In the genomic region with DNA sequence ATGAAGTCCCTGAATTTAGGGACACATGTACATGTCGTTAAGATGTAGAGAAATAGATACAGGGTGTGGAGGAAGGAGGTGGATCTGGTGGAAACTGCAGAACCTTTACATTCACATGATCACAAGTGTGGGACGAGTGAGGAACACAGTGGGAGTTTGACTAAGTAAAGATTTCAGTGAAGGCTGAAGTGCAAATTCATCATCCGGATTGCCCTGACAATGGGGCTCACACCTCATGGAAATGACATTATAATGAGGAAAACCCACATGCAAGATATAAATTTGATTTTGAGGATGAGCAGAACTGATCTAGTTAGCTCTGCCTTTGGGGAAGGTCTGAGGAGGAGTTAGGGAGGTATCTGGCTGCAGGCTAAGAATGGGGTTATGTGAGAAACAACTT, we compare ENCODE assay signal across 23 cellular contexts.
"Had no signal": no experiment of that assay in that cellular context is flagged by ENCODE, and none has a peak within 500 bp of the region (broad histone marks: within the 10 kb centered on the region; RNA-seq: fewer than 3 reads in every experiment).

No MANE protein-coding gene starts in this region.

- H3K27ac ChIP-seq: neutrophil, pancreas, prostate gland, right lobe of liver, sigmoid colon, stomach, suprapubic skin, testis, transverse colon, upper lobe of right lung, uterus had no signal

- H3K27me3 ChIP-seq: pancreas, right lobe of liver, sigmoid colon, stomach, suprapubic skin, testis, tibial artery, transverse colon, upper lobe of right lung, uterus had no signal

- ATAC-seq: naive thymus-derived CD4-positive, alpha-beta T cell; natural killer cell; pancreas; right cardiac atrium; right lobe of liver; stimulated activated effector memory CD8-positive, alpha-beta T cell treated with anti-CD3 and anti-CD28 coated beads, Interleukin-12 subunit alpha, Interleukin-12 subunit beta, amount 100 ng/mL, for 72 hours; stimulated activated naive B cell treated with anti-CD40 and anti-IgM and Interleukin-4, amounts not matched to agents 10 μg/mL and 1 μg/mL and 100 μg/mL, for 72 hours; upper lobe of right lung had no signal

- H3K4me1 ChIP-seq: pancreas, prostate gland, right lobe of liver, sigmoid colon, stomach, upper lobe of right lung, uterus had no signal

- H3K9me3 ChIP-seq: neutrophil, pancreas, prostate gland, right lobe of liver, sigmoid colon, stomach, suprapubic skin, testis, tibial artery, transverse colon, upper lobe of right lung, uterus had no signal

- H3K4me3 ChIP-seq: pancreas, prostate gland, right lobe of liver, sigmoid colon, stomach, suprapubic skin, testis, tibial artery, transverse colon, upper lobe of right lung, uterus had no signal

- H3K36me3 ChIP-seq: neutrophil, pancreas, prostate gland, right lobe of liver, sigmoid colon, stomach, suprapubic skin, tibial artery, transverse colon, upper lobe of right lung, uterus had no signal

- DNase-seq: natural killer cell; pancreas; right cardiac atrium; right lobe of liver; sigmoid colon; small intestine; stimulated activated CD4-positive, alpha-beta T cell treated with anti-CD3 and anti-CD28 coated beads, Interleukin-15, amount 100 ng/mL, for 24 hours; stimulated activated CD4-positive, alpha-beta T cell treated with anti-CD3 and anti-CD28 coated beads, Interleukin-2, amount 100 ng/mL, for 24 hours; stimulated activated CD4-positive, alpha-beta T cell treated with anti-CD3 and anti-CD28 coated beads, Interleukin-2, amount 100 ng/mL, for 48 hours; stimulated activated CD4-positive, alpha-beta T cell treated with anti-CD3 and anti-CD28 coated beads, Interleukin-4, amount 100 ng/mL, for 24 hours; stimulated activated naive B cell treated with anti-CD40 and anti-IgM and Interleukin-4, amounts not matched to agents 10 μg/mL and 1 μg/mL and 100 μg/mL, for 72 hours; stimulated activated naive CD4-positive, alpha-beta T cell treated with Interleukin-2 at 50 U/mL for 16 hours; stomach; testis; tibial artery; transverse colon; upper lobe of right lung; uterus had no signal
